In genomic region chr3:97999103-97999502, GRCh38 we compare ENCODE assay signal across 12 cellular contexts. TPM values are rescaled to one million over a fixed set of nuclear protein-coding genes. Genes with fewer than 3 reads are reported as not detected.
"Had no signal": no experiment of that assay in that cellular context is flagged by ENCODE, and none has a peak within 500 bp of the region (broad histone marks: within the 10 kb centered on the region; RNA-seq: fewer than 3 reads in every experiment).

No MANE protein-coding gene starts in this region.

- FAIRE-seq: H1, H54 had no signal

- H3K9ac ChIP-seq: GM23248 had no signal

- H3K4me3 ChIP-seq: GM23248, GM23338, HAP-1 had no signal

- H2AFZ ChIP-seq: GM23248, GM23338 had no signal

- H3K9me3 ChIP-seq: HAP-1 had no signal

- DNase-seq: GM23248, GOT3, H7, H9, HCEC 1CT, HFFc6 had no signal

- H3K36me3 ChIP-seq: HAP-1 had no signal

- H3K4me2 ChIP-seq: GM23338 had no signal

- H3K4me1 ChIP-seq: HAP-1 had no signal

- ATAC-seq: GM23338, HCT116 had no signal

- H3K27ac ChIP-seq: GM23248 had no signal

RNA-seq across cellular contexts. Expression of gene GABRR3, which starts 36.0 kb away (rescaled TPM):
- total RNA-seq: GM23248, GM23338, H1, H4, H7, H9, HFFc6 had no signal
- polyA plus RNA-seq: GM23248, GM23338, H1 had no signal
